In the genomic region with DNA sequence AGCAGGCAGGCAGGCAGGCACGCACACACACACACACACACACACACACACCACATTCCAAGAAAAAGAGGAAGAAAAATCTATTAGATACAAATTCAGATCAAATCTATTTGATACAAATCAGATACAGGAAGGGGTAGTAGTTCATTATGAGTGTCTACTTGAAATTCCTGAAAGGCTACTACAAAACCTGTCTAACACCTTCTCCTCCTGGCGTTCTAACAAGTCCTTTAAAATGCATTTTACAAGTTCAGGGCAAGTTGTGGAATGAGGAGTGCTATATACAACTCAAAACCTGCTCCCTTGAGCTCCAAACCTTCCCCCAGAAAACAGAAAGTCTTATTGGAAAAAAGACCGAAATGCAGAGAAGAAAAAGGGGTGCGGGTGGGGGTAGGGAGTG, we compare ENCODE assay signal across 1 cellular context.
TF ChIP-seq lines count a peak whose summit lies in the region.

No MANE protein-coding gene starts in this region.

TF ChIP-seq in GM23338, 12 proteins besides CTCF, POLR2A, EP300 and RAD21:
- no peak for TF ChIP-seq EZH2 (IDR thresholded peaks at IDR 0.05; ENCODE audit: low read depth, unreplicated experiment)
- TF ChIP-seq ZNF114 (CRISPR knock-in tag; IDR thresholded peaks at IDR 0.05), result no peak
- TF ChIP-seq JUNB (IDR thresholded peaks at IDR 0.05; ENCODE audit: unreplicated experiment), result no peak
- no peak for TF ChIP-seq EZH2phosphoT487 (IDR thresholded peaks at IDR 0.05; ENCODE audit: unreplicated experiment)
- TF ChIP-seq NANOG (IDR thresholded peaks at IDR 0.05; ENCODE audit: borderline replicate concordance), result no peak
- TF ChIP-seq ZNF331 (CRISPR knock-in tag; IDR thresholded peaks at IDR 0.05; ENCODE audit: low read depth), result no peak
- no peak for TF ChIP-seq STAT1 (IDR thresholded peaks at IDR 0.05; ENCODE audit: unreplicated experiment)
- TF ChIP-seq, protein P1, sequence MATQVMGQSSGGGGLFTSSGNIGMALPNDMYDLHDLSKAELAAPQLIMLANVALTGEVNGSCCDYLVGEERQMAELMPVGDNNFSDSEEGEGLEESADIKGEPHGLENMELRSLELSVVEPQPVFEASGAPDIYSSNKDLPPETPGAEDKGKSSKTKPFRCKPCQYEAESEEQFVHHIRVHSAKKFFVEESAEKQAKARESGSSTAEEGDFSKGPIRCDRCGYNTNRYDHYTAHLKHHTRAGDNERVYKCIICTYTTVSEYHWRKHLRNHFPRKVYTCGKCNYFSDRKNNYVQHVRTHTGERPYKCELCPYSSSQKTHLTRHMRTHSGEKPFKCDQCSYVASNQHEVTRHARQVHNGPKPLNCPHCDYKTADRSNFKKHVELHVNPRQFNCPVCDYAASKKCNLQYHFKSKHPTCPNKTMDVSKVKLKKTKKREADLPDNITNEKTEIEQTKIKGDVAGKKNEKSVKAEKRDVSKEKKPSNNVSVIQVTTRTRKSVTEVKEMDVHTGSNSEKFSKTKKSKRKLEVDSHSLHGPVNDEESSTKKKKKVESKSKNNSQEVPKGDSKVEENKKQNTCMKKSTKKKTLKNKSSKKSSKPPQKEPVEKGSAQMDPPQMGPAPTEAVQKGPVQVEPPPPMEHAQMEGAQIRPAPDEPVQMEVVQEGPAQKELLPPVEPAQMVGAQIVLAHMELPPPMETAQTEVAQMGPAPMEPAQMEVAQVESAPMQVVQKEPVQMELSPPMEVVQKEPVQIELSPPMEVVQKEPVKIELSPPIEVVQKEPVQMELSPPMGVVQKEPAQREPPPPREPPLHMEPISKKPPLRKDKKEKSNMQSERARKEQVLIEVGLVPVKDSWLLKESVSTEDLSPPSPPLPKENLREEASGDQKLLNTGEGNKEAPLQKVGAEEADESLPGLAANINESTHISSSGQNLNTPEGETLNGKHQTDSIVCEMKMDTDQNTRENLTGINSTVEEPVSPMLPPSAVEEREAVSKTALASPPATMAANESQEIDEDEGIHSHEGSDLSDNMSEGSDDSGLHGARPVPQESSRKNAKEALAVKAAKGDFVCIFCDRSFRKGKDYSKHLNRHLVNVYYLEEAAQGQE (IDR thresholded peaks at IDR 0.05; ENCODE audit: unreplicated experiment), result no peak
- no peak for TF ChIP-seq CREB1 (CRISPR knock-in tag; IDR thresholded peaks at IDR 0.05; ENCODE audit: low read depth)
